8 cellular contexts compared by ENCODE assay signal in the genomic region with DNA sequence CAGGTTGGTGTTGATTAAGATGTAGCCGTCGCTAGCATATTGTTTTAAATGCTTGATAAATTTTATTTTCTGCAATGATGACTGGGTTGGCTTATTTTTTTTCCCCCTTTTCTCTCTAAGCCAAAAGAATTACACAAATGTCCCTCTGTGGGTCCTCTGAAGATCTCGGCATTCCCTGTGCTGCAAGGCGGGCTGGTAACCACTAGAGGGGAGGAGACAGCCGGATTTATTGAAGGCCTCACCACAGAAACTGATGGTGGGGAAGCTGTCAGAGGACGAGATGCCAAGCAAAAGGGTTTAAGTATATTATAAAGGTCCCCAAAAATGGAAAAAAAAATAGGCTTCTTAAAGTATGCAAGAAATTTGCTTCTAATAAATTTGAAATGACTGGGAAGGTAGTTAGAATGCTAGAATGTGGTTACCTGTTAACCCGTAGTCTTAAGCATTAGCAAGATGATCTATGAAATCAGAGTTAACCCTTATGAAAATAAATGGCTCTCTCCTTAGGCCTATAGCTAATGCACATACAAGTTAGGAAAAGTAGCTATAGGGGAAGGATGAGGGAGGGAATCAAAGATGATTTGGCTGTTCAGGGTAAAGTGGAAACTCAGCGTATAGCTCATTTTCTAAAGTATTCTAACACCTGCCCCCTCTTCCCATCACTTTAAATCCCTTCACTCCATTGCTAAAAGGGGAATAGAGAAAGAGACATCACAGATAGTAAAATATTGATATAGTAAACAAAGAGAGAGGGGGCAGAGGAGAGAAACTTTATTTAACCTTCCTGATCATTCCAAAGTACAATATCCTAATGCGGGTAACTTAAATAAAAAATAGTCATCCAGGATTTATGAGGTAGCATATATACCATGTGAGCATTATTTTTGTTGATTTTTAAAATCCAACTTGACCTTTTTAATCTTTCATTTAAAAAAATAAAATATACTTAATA.
DNase-seq lines count a peak whose midpoint lies in the region; ATAC-seq, FAIRE-seq and TF ChIP-seq lines count a peak whose summit lies in the region.

No MANE protein-coding gene starts in this region.

- TF ChIP-seq EP300 in A549 (IDR thresholded peaks at IDR 0.05) = no peak

- DNase-seq in A549 (ENCODE audit: low read depth in 1 of 2, low spot score in 1 of 2) (peak; percentile 18 to 51), MV-4-11 (lab: John Stamatoyannopoulos, UW) (peak; percentile 27), adrenal gland (peak in 6 of 7 donors; percentile 2 to 59 (median 16)), left lung (peak in 1 of 2 donors; percentile 9), mesenteric fat pad (ENCODE audit: low spot score) (no peak), ascending aorta (ENCODE audit: low spot score in 2 of 2) (no peak)

- no peak overlapping the region for H3K4me2 ChIP-seq in A549

- ATAC-seq in A549 (peak; percentile 86 to 94), GM18858 (IDR thresholded peaks at IDR 0.05; ENCODE audit: unreplicated experiment) (peak; percentile 61), left lung (peak; percentile 71), GM19328 (IDR thresholded peaks at IDR 0.05; ENCODE audit: unreplicated experiment) (no peak)

- TF ChIP-seq RAD21 in A549 (conservative IDR thresholded peaks at IDR 0.05 in 1 of 2, IDR thresholded peaks at IDR 0.05 in 1 of 2) = peak; percentile 72

- H3K27ac ChIP-seq in A549 (no peak overlapping the region), adrenal gland (no peak overlapping the region), left lung (no peak overlapping the region), ascending aorta (no peak overlapping the region)

- FAIRE-seq in A549 (lab: Jason Lieb, UNC) = no peak

- intact Hi-C loops in adrenal gland (cut with DNase I) (no loop called here), left lung (cut with DNase I) (no loop called here), ascending aorta (cut with DNase I) (no loop called here)

- TF ChIP-seq CTCF in A549 (IDR thresholded peaks at IDR 0.05) (peak; percentile 66), adrenal gland (IDR thresholded peaks at IDR 0.05) (peak; percentile 13 to 36 (median 28)), left lung (IDR thresholded peaks at IDR 0.05) (peak in 1 of 2 donors; percentile 34), ascending aorta (IDR thresholded peaks at IDR 0.05) (peak in 1 of 3 experiments; percentile 32)

- no peaks in the 10 kb centered on the region for H3K4me1 ChIP-seq in A549
- no peaks in the 10 kb centered on the region for H3K4me1 ChIP-seq in adrenal gland (replicated peaks in 1 of 2)
- H3K4me1 ChIP-seq in left lung = no peaks in the 10 kb centered on the region
- no peaks in the 10 kb centered on the region for H3K4me1 ChIP-seq in ascending aorta

- CTCF ChIA-PET in A549 (lab: Yijun Ruan, JAX) = interaction anchor here (0.7 to 1.5 kb wide), 8 partner anchors 12 to 963 kb away, joined by 3 to 7 read pairs (median 3); no protein-coding TSS in a partner anchor

- POLR2A ChIA-PET in A549 (lab: Yijun Ruan, JAX) = no interaction called here

- 38% methylated on average over 9 of the region's 9 CpGs for WGBS in A549 (ENCODE audit: missing lambda C conversion rate)
- 33 to 34% (median 34%) methylated on average over 9 of the region's 9 CpGs for WGBS in adrenal gland, 4 donors

- H3K36me3 ChIP-seq in adrenal gland (replicated peaks in 1 of 2) (no peaks in the 10 kb centered on the region), left lung (no peaks in the 10 kb centered on the region), ascending aorta (no peaks in the 10 kb centered on the region)

- no peak for TF ChIP-seq POLR2A in A549 (IDR thresholded peaks at IDR 0.05; ENCODE audit: low read length)
- no peak for TF ChIP-seq POLR2A in adrenal gland (IDR thresholded peaks at IDR 0.05)

- H3K4me3 ChIP-seq in A549 (no peak overlapping the region), adrenal gland (no peak overlapping the region), left lung (no peak overlapping the region), ascending aorta (no peak overlapping the region)

- H3K27me3 ChIP-seq in adrenal gland (no peaks in the 10 kb centered on the region), left lung (no peaks in the 10 kb centered on the region), ascending aorta (no peaks in the 10 kb centered on the region)

- H3K9me3 ChIP-seq in A549 (no peaks in the 10 kb centered on the region), adrenal gland (replicated peaks in 1 of 3) (no peaks in the 10 kb centered on the region), left lung (no peaks in the 10 kb centered on the region), ascending aorta (no peaks in the 10 kb centered on the region)

TF ChIP-seq in A549, 52 proteins besides CTCF, POLR2A, EP300 and RAD21:
- TF ChIP-seq MAFK (IDR thresholded peaks at IDR 0.05; ENCODE audit: partially characterized antibody) = no peak
- no peak for TF ChIP-seq RFX5 (IDR thresholded peaks at IDR 0.05)
- TF ChIP-seq MAZ (IDR thresholded peaks at IDR 0.05; ENCODE audit: borderline replicate concordance, low read depth, low read length) = no peak
- no peak for TF ChIP-seq RNF2 (IDR thresholded peaks at IDR 0.05; ENCODE audit: borderline replicate concordance, low read depth)
- no peak for TF ChIP-seq CHD4 (IDR thresholded peaks at IDR 0.05; ENCODE audit: borderline replicate concordance)
- TF ChIP-seq SMC3 (IDR thresholded peaks at IDR 0.05) = peak; percentile 66
- TF ChIP-seq CBX8 (IDR thresholded peaks at IDR 0.05) = no peak
- no peak for TF ChIP-seq PBX3 (IDR thresholded peaks at IDR 0.05)

Comparison
In these comparisons a context has a peak if more than half of its experiments do, and no peak if none do; other contexts are left out.
1. DNase-seq: peak in A549 (2 of 2), MV-4-11 (single experiment) and adrenal gland (6 of 7); none in mesenteric fat pad (single experiment) and ascending aorta (0 of 2).